Comparison of ENCODE assay signal across 9 cellular contexts in the genomic region with DNA sequence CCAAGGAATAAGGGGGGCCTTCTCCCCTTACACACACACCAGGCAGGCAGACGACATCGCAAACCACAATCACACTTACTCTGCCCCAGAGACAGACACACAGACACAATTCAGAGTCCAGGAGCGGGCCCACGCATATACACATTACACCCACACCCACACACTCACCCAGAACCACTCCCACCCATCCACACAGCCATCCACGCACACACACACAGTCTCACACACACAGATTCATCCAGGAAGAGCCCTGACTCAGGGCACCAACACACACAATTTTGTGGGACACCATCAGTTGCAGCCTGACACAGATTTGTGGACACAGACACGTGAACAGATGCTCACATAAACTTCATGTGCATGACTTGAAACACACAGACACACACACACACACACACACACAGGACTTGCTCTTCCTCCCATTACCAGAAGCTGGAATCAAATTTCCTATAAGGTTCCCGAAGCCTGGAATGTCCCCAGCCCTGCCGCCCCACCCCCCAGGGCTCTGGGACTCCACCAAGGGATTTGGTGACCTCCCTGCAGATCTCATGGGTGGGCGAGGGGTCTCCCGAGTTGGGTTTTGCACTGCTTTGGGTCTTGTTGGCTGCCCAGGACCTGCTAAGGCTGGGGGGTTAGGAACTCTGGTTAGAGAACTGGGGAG. TPM values are rescaled to one million over a fixed set of nuclear protein-coding genes. Genes with fewer than 3 reads are reported as not detected.
DNase-seq lines count a peak whose midpoint lies in the region; ATAC-seq and TF ChIP-seq lines count a peak whose summit lies in the region.
"Had no signal": no experiment of that assay in that cellular context is flagged by ENCODE, and none has a peak within 500 bp of the region (broad histone marks: within the 10 kb centered on the region; RNA-seq: fewer than 3 reads in every experiment).

No MANE protein-coding gene starts in this region.

- peak overlapping the region; percentile 62 for H2BK120ac ChIP-seq in IMR-90 (ENCODE audit: low read depth, low read length)

- TF ChIP-seq CTCF in IMR-90 (conservative IDR thresholded peaks at IDR 0.05; ENCODE audit: low read depth, low read length), result no peak

- peak overlapping the region; percentile 16; the same call in 1 of the 3 replicates for H2BK15ac ChIP-seq in IMR-90 (ENCODE audit: low read depth, low read length)

- H3K27me3 ChIP-seq in IMR-90 (ENCODE audit: control insufficient read depth, insufficient read depth, low read length), result no peaks in the 10 kb centered on the region
- peaks cover 0 to 5% of the 10 kb centered on the region in 2 donors for H3K27me3 ChIP-seq in duodenal mucosa (ENCODE audit: control insufficient read depth in 1 of 2, insufficient read depth in 2 of 2, low read length in 2 of 2)
- H3K27me3 ChIP-seq in layer of hippocampus (ENCODE audit: control insufficient read depth, insufficient read depth, low read length), result no peaks in the 10 kb centered on the region

- DNase-seq in IMR-90, result peak; percentile 77
- DNase-seq in skeletal muscle cell (ENCODE audit: low read depth), result no peak
- DNase-seq in activated CD8-positive, alpha-beta memory T cell treated with anti-CD3 and anti-CD28 coated beads, Interleukin-2, amount 50 U/mL, for 48 hours, result no peak
- DNase-seq in NCI-H1436 treated with DMSO at 0.1 percent for 48 hours (lab: John Stamatoyannopoulos, UW), result no peak
- DNase-seq in activated gamma-delta T cell (lab: John Stamatoyannopoulos, UW), result no peak
- no peak for DNase-seq in D341Med (ENCODE audit: low spot score)
- DNase-seq: activated CD4-positive, alpha-beta T cell treated with anti-CD3 and anti-CD28 coated beads, Interleukin-2, amount 10 ng/mL, durations not matched to agents 24 days and 14 days had no signal

- H3K36me3 ChIP-seq in IMR-90 (ENCODE audit: control insufficient read depth, insufficient read depth, low read length), result peaks cover 30% of the 10 kb centered on the region; the same call in 1 of the 2 replicates
- H3K36me3 ChIP-seq in duodenal mucosa (ENCODE audit: control insufficient read depth in 1 of 2, insufficient read depth in 2 of 2, low read length in 2 of 2), result no peaks in the 10 kb centered on the region

- H2BK5ac ChIP-seq in IMR-90 (ENCODE audit: low read depth, low read length, poor library complexity, severe bottlenecking), result peak overlapping the region; percentile 27

- peak; percentile 63 for ATAC-seq in IMR-90 (ENCODE audit: low read depth)

- no TSS peak for BruUV-seq in IMR-90 (replicated peaks; lab: Mats Ljungman, UMichigan)

- H3K9me3 ChIP-seq in IMR-90 (ENCODE audit: control insufficient read depth, insufficient read depth, low read length) (no peaks in the 10 kb centered on the region), duodenal mucosa (ENCODE audit: control insufficient read depth in 1 of 2, low read length in 2 of 2) (no peaks in the 10 kb centered on the region)

- peak overlapping the region; percentile 45; the same call in 1 of the 2 replicates for H3K9ac ChIP-seq in IMR-90 (ENCODE audit: low read depth, low read length)
- H3K9ac ChIP-seq in duodenal mucosa (ENCODE audit: low read depth in 1 of 2, low read length in 2 of 2), result peak overlapping the region; percentile 18 to 46

- peak overlapping the region; percentile 92 for H2AK5ac ChIP-seq in IMR-90 (ENCODE audit: low read depth, low read length)

- peak overlapping the region; percentile 38 to 79 for H4K8ac ChIP-seq in IMR-90 (ENCODE audit: low read depth in 2 of 2, low read length in 2 of 2)

- dilution Hi-C loops in IMR-90 (cut with HindIII; ENCODE audit: low sequenced_read_pairs, unreplicated experiment), result no loop called here

- H3K14ac ChIP-seq in IMR-90 (replicated peaks; ENCODE audit: low read depth, low read length), result peak overlapping the region; percentile 74

- H2AK9ac ChIP-seq in IMR-90 (replicated peaks; ENCODE audit: low read depth, low read length, poor library complexity), result peak overlapping the region; percentile 94

- no peak for TF ChIP-seq RAD21 in IMR-90 (IDR thresholded peaks at IDR 0.05; ENCODE audit: low read length)

- H3K79me1 ChIP-seq in IMR-90 (ENCODE audit: low read depth in 1 of 2, low read length in 2 of 2), result peaks cover 26 to 57% of the 10 kb centered on the region in 2 experiments; a peak in 3 of 4 replicates

- H3K4ac ChIP-seq in IMR-90 (ENCODE audit: low read depth, low read length), result peak overlapping the region; percentile 78

- POLR2A ChIA-PET in IMR-90 (lab: Charles Lee; ENCODE audit: unreplicated experiment), result no interaction called here

- peak overlapping the region; percentile 50 for H4K5ac ChIP-seq in IMR-90 (ENCODE audit: low read depth, low read length)

- H3K27ac ChIP-seq in IMR-90 (ENCODE audit: insufficient read depth, low read length), result peak overlapping the region; percentile 51
- H3K27ac ChIP-seq in duodenal mucosa (ENCODE audit: low read depth, low read length), result peak overlapping the region; percentile 7
- H3K27ac ChIP-seq in layer of hippocampus (ENCODE audit: low read depth, low read length), result peak overlapping the region; percentile 71

- no peak overlapping the region; the same call in 1 of the 2 replicates for H3K56ac ChIP-seq in IMR-90 (ENCODE audit: extremely low read depth, insufficient read depth, low read length)

- H3K4me3 ChIP-seq in IMR-90 (ENCODE audit: insufficient read depth, low read depth, low read length), result 0 out of 2 replicates have a peak overlapping the region, but pooled peaks have one; percentile 16
- peak overlapping the region; percentile 28 to 48 for H3K4me3 ChIP-seq in duodenal mucosa (ENCODE audit: low read depth in 1 of 2, low read length in 2 of 2)
- H3K4me3 ChIP-seq in skeletal muscle cell (ENCODE audit: low read depth, low read length), result peak overlapping the region; percentile 20

- peak overlapping the region; percentile 88 for H3K23ac ChIP-seq in IMR-90 (ENCODE audit: low read depth, low read length)

- WGBS in IMR-90 (ENCODE audit: extremely low coverage in 2 of 2, insufficient read length in 1 of 2), 2 experiments, result 6% methylated on average over 8 of the region's 10 CpGs; no CpG with 5 or more reads in 1 of the 2 experiments

- CTCF ChIA-PET in IMR-90 (lab: Yijun Ruan, JAX), result no interaction called here

- H4K91ac ChIP-seq in IMR-90 (ENCODE audit: insufficient read depth, low read depth, low read length), result peak overlapping the region; percentile 54

- peak overlapping the region; percentile 27 for H2BK20ac ChIP-seq in IMR-90 (ENCODE audit: low read depth, low read length)

- H2AFZ ChIP-seq in IMR-90 (replicated peaks; ENCODE audit: low read length, poor library complexity), result peak overlapping the region; percentile 91

- peaks cover 19% of the 10 kb centered on the region for H3K4me1 ChIP-seq in IMR-90 (ENCODE audit: control insufficient read depth, insufficient read depth, low read length)
- peaks cover 0 to 5% of the 10 kb centered on the region in 2 donors for H3K4me1 ChIP-seq in duodenal mucosa (ENCODE audit: control insufficient read depth in 1 of 2, insufficient read depth in 2 of 2, low read length in 2 of 2)

- peak overlapping the region; percentile 75 for H3K4me2 ChIP-seq in IMR-90 (ENCODE audit: low read depth, low read length)

- intact Hi-C loops in IMR-90 (cut with micrococcal nuclease), result no loop called here

- peaks cover 18% of the 10 kb centered on the region; the same call in 1 of the 2 replicates for H3K9me1 ChIP-seq in IMR-90 (ENCODE audit: insufficient read depth, low read length)

- in situ Hi-C loops in IMR-90 (cut with MboI; ENCODE audit: low sequenced_read_pairs), result no loop called here

- TF ChIP-seq POLR2A in IMR-90 (IDR thresholded peaks at IDR 0.05; ENCODE audit: low read depth, low read length), result no peak

- H3K18ac ChIP-seq in IMR-90 (ENCODE audit: low read depth, low read length), result peak overlapping the region; percentile 35

- H4K20me1 ChIP-seq in IMR-90 (ENCODE audit: insufficient read depth, low read length), result peaks cover 14% of the 10 kb centered on the region; the same call in 1 of the 2 replicates

TF ChIP-seq in IMR-90, 13 proteins besides CTCF, POLR2A, EP300 and RAD21:
- no peak for TF ChIP-seq CHD1 (IDR thresholded peaks at IDR 0.05; ENCODE audit: low read depth, low read length)
- TF ChIP-seq, protein P1, sequence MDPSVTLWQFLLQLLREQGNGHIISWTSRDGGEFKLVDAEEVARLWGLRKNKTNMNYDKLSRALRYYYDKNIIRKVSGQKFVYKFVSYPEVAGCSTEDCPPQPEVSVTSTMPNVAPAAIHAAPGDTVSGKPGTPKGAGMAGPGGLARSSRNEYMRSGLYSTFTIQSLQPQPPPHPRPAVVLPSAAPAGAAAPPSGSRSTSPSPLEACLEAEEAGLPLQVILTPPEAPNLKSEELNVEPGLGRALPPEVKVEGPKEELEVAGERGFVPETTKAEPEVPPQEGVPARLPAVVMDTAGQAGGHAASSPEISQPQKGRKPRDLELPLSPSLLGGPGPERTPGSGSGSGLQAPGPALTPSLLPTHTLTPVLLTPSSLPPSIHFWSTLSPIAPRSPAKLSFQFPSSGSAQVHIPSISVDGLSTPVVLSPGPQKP (IDR thresholded peaks at IDR 0.05; ENCODE audit: borderline replicate concordance, low read depth, low read length), result no peak
- no peak for TF ChIP-seq RCOR1 (IDR thresholded peaks at IDR 0.05; ENCODE audit: insufficient replicate concordance, low read length)
- TF ChIP-seq SMC3 (IDR thresholded peaks at IDR 0.05; ENCODE audit: low read depth, low read length), result no peak
- TF ChIP-seq, protein P2, sequence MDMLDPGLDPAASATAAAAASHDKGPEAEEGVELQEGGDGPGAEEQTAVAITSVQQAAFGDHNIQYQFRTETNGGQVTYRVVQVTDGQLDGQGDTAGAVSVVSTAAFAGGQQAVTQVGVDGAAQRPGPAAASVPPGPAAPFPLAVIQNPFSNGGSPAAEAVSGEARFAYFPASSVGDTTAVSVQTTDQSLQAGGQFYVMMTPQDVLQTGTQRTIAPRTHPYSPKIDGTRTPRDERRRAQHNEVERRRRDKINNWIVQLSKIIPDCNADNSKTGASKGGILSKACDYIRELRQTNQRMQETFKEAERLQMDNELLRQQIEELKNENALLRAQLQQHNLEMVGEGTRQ (IDR thresholded peaks at IDR 0.05; ENCODE audit: low read depth, low read length), result no peak
- TF ChIP-seq MXI1 (IDR thresholded peaks at IDR 0.05; ENCODE audit: borderline replicate concordance, low read depth, low read length), result no peak
- TF ChIP-seq MAFK (IDR thresholded peaks at IDR 0.05; ENCODE audit: low read depth, low read length), result no peak
- TF ChIP-seq FOS (IDR thresholded peaks at IDR 0.05; ENCODE audit: low read depth, low read length), result no peak
- TF ChIP-seq BHLHE40 (IDR thresholded peaks at IDR 0.05; ENCODE audit: low read depth, low read length), result no peak
- TF ChIP-seq NFE2L2 (IDR thresholded peaks at IDR 0.05; ENCODE audit: low read depth, low read length), result no peak
- no peak for TF ChIP-seq RFX5 (IDR thresholded peaks at IDR 0.05; ENCODE audit: low read depth, low read length)
- TF ChIP-seq CEBPB (IDR thresholded peaks at IDR 0.05; ENCODE audit: low read depth, low read length), result no peak
- TF ChIP-seq MAZ (IDR thresholded peaks at IDR 0.05; ENCODE audit: borderline replicate concordance, low read depth, low read length), result no peak
TF ChIP-seq in IMR-90: peak in this region for 0.

RNA-seq across cellular contexts. Expression of a gene that starts 23.5 kb away (rescaled TPM):
- 41.9 and 45.2 TPM in 2 replicates for total RNA-seq in IMR-90 (2012; rRNA removed)
- 40.3 and 41.1 TPM in 2 replicates for polyA plus RNA-seq in IMR-90 (2012; rRNA removed)
- polyA plus RNA-seq in IMR-90 (2012; cell fraction: cytosol; rRNA removed), result 17.3 and 23.8 TPM in 2 replicates
- 68.3 and 71.1 TPM in 2 replicates for polyA plus RNA-seq in IMR-90 (2012; cell fraction: nucleus; rRNA removed; ENCODE audit: low replicate concordance)

Comparison
In these comparisons a context has a peak if more than half of its experiments do, and no peak if none do; other contexts are left out.
1. H3K27ac ChIP-seq: peak in every context shown above with its lines; median percentile 71 in layer of hippocampus; 51 in IMR-90; 7 in duodenal mucosa.